Comparison of ENCODE assay signal across 26 cellular contexts in genomic region chr6:41446132-41446531, GRCh38.
"Had no signal": no experiment of that assay in that cellular context is flagged by ENCODE, and none has a peak within 500 bp of the region (broad histone marks: within the 10 kb centered on the region; RNA-seq: fewer than 3 reads in every experiment).

No MANE protein-coding gene starts in this region.

- ATAC-seq: esophagus mucosa; gastrocnemius medialis; heart right ventricle; left cardiac atrium; left lung; left ventricle myocardium superior; lower lobe of right lung; naive thymus-derived CD4-positive, alpha-beta T cell had no signal

- H3K9me3 ChIP-seq: esophagus squamous epithelium, gastrocnemius medialis, heart right ventricle, left lung, lower lobe of right lung had no signal

- H3K27ac ChIP-seq: coronary artery, dorsolateral prefrontal cortex, epithelial cell of prostate, esophagus squamous epithelium, gastrocnemius medialis, heart right ventricle, left lung, lower lobe of right lung had no signal

- DNase-seq: dermis blood vessel endothelial cell; dorsolateral prefrontal cortex; effector CD4-positive, alpha-beta T cell; effector memory CD4-positive, alpha-beta T cell; erythroblast; esophagus squamous epithelium; foreskin fibroblast; foreskin melanocyte; gastrocnemius medialis; glutamatergic neuron; head of caudate nucleus; heart right ventricle; hippocampal formation; left cardiac atrium; left lung; left ventricle myocardium superior; lower lobe of right lung; mesenchymal stem cell; midbrain; naive thymus-derived CD4-positive, alpha-beta T cell had no signal

- H3K4me3 ChIP-seq: coronary artery, dorsolateral prefrontal cortex, esophagus squamous epithelium, gastrocnemius medialis, heart right ventricle, left lung, lower lobe of right lung had no signal

- H3K36me3 ChIP-seq: esophagus squamous epithelium, gastrocnemius medialis, heart right ventricle, left lung, lower lobe of right lung had no signal

- H3K4me3 Mint-ChIP-seq: naive thymus-derived CD4-positive, alpha-beta T cell had no signal

- H3K27ac Mint-ChIP-seq: naive thymus-derived CD4-positive, alpha-beta T cell had no signal

- FAIRE-seq: colon, islet of Langerhans, keratinocyte had no signal

- H3K27me3 ChIP-seq: gastrocnemius medialis had no signal

- H3K36me3 Mint-ChIP-seq: naive thymus-derived CD4-positive, alpha-beta T cell had no signal
